In genomic region chr3:56593455-56594158, GRCh38 we compare ENCODE assay signal across 10 cellular contexts. TPM values are rescaled to one million over a fixed set of nuclear protein-coding genes. Genes with fewer than 3 reads are reported as not detected.
A peak's percentile ranks its signal among the peaks of the same experiment; 100 is the strongest.
DNase-seq lines count a peak whose midpoint lies in the region; ATAC-seq and TF ChIP-seq lines count a peak whose summit lies in the region.
"Had no signal": no experiment of that assay in that cellular context is flagged by ENCODE, and none has a peak within 500 bp of the region (broad histone marks: within the 10 kb centered on the region; RNA-seq: fewer than 3 reads in every experiment).

No MANE protein-coding gene starts in this region.

- peaks cover 53% of the 10 kb centered on the region for H3K36me3 Mint-ChIP-seq in activated naive CD4-positive, alpha-beta T cell treated with anti-CD3 and anti-CD28 coated beads, Interleukin-2, amount 10 ng/mL, durations not matched to agents 7 days and 5 days

- no peak for ATAC-seq in lower lobe of right lung

- no peaks in the 10 kb centered on the region for H3K27me3 ChIP-seq in lower lobe of right lung (ENCODE audit: low read depth)
- H3K27me3 ChIP-seq: right atrium auricular region had no signal

- peak overlapping the region; percentile 34 for H3K4me3 Mint-ChIP-seq in activated naive CD4-positive, alpha-beta T cell treated with anti-CD3 and anti-CD28 coated beads, Interleukin-2, amount 10 ng/mL, durations not matched to agents 7 days and 5 days

- CTCF ChIA-PET in activated naive CD4-positive, alpha-beta T cell treated with anti-CD3 and anti-CD28 coated beads, Interleukin-2, amount 10 ng/mL, durations not matched to agents 7 days and 5 days (lab: Charles Lee), result interaction anchor here (1.7 kb wide), 1 partner anchor 37 kb away, joined by 5 read pairs; the partner anchor contains the start of gene CCDC66

- peaks cover 9% of the 10 kb centered on the region for H3K9me3 Mint-ChIP-seq in activated naive CD4-positive, alpha-beta T cell treated with anti-CD3 and anti-CD28 coated beads, Interleukin-2, amount 10 ng/mL, durations not matched to agents 7 days and 5 days

- H3K27me3 Mint-ChIP-seq in activated naive CD4-positive, alpha-beta T cell treated with anti-CD3 and anti-CD28 coated beads, Interleukin-2, amount 10 ng/mL, durations not matched to agents 7 days and 5 days, result no peaks in the 10 kb centered on the region

- intact Hi-C loops in lower lobe of right lung (cut with DNase I), result no loop called here

- no peaks in the 10 kb centered on the region for H3K9me3 ChIP-seq in lower lobe of right lung

- no peak overlapping the region for H3K27ac ChIP-seq in lower lobe of right lung
- H3K27ac ChIP-seq: right atrium auricular region had no signal

- peaks cover 14% of the 10 kb centered on the region for H3K36me3 ChIP-seq in lower lobe of right lung
- H3K36me3 ChIP-seq: right atrium auricular region had no signal

- peak overlapping the region; percentile 90 for H3K27ac Mint-ChIP-seq in activated naive CD4-positive, alpha-beta T cell treated with anti-CD3 and anti-CD28 coated beads, Interleukin-2, amount 10 ng/mL, durations not matched to agents 7 days and 5 days

- no peak for TF ChIP-seq CTCF in lower lobe of right lung (IDR thresholded peaks at IDR 0.05)

- no peak overlapping the region for H3K4me3 ChIP-seq in Jurkat, Clone E6-1 (ENCODE audit: low read length)
- H3K4me3 ChIP-seq in lower lobe of right lung, result no peak overlapping the region
- H3K4me3 ChIP-seq: right atrium auricular region had no signal

- peaks cover 53% of the 10 kb centered on the region for H3K4me1 Mint-ChIP-seq in activated naive CD4-positive, alpha-beta T cell treated with anti-CD3 and anti-CD28 coated beads, Interleukin-2, amount 10 ng/mL, durations not matched to agents 7 days and 5 days

- DNase-seq in Jurkat, Clone E6-1 (ENCODE audit: low read depth, low spot score), result peak; percentile 78
- peak; percentile 42 for DNase-seq in T-helper 22 cell (ENCODE audit: low read depth)
- peak; percentile 76 for DNase-seq in activated naive CD4-positive, alpha-beta T cell treated with anti-CD3 and anti-CD28 coated beads, Interleukin-2, amount 10 ng/mL, durations not matched to agents 7 days and 5 days
- DNase-seq in stimulated activated CD4-positive, alpha-beta T cell treated with anti-CD3 and anti-CD28 coated beads, TNF-alpha, amount 100 ng/mL, for 4 hours (ENCODE audit: low read depth in 3 of 3), result peak in 2 of 3 experiments; percentile 19 to 20
- no peak for DNase-seq in NAMALWA (ENCODE audit: low spot score)
- DNase-seq in lower lobe of right lung, result no peak
- DNase-seq in NCI-H748 treated with DMSO at 0.1 percent for 48 hours (lab: John Stamatoyannopoulos, UW), result no peak
- DNase-seq: Calu3, SIG-M5 had no signal

- H3K4me1 ChIP-seq in lower lobe of right lung, result peaks cover 5% of the 10 kb centered on the region
- H3K4me1 ChIP-seq: right atrium auricular region had no signal

RNA-seq across cellular contexts. Expression of gene CCDC66, which starts 36.6 kb away (rescaled TPM):
- polyA plus RNA-seq in Jurkat, Clone E6-1 (2012; ENCODE audit: insufficient read depth, insufficient read length), result 27.0 TPM
- 24.5 TPM for total RNA-seq in lower lobe of right lung

Comparison
In these comparisons a context has a peak if more than half of its experiments do, and no peak if none do; other contexts are left out.
1. DNase-seq: peak in Jurkat, Clone E6-1 (single experiment), T-helper 22 cell (single experiment), activated naive CD4-positive, alpha-beta T cell treated with anti-CD3 and anti-CD28 coated beads, Interleukin-2, amount 10 ng/mL, durations not matched to agents 7 days and 5 days (single experiment) and stimulated activated CD4-positive, alpha-beta T cell treated with anti-CD3 and anti-CD28 coated beads, TNF-alpha, amount 100 ng/mL, for 4 hours (2 of 3); none in NAMALWA (single experiment), lower lobe of right lung (single experiment) and NCI-H748 treated with DMSO at 0.1 percent for 48 hours (single experiment).